ENCODE assay signal across 9 cellular contexts in the genomic region with DNA sequence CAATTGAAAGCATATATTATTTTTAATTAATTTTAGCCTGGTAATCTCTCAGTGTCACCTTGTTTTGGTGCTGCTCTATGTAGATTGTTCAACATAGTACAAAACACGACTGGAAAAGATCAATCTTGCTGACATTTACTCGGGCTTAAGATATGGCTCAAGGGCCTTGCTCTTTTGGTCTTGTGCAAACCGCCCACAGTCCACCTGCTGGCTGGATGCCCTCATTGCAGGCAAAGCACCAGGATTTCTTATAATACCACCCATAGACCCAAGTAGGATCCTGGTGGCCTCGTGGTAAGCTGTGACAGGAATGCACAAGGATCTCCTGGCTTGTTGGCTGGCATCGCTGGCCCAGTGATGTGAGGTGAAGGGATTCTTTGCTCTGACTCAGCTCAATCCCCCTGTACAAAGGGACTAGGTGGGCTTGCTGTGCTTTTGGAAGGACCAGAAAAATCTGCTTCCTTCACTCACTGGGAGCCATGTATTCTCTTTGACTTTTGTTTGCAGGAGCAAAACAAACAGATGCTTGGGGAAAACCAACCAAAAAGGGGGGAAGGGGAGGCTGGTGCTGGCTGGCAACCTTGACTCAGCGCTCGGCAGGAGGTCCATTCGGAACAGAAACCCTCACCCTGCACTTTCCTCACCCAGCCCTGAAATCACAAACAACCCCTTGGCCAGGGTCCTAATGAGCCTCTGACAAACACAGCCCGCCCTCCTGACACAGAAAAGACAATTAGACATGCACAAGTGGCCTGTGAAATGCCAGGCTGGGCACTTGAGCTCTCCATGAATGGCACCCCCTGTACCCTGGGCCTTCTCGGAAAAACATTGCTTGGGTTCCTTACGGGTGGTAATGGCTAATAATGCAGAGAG. TPM values are rescaled to one million over a fixed set of nuclear protein-coding genes. Genes with fewer than 3 reads are reported as not detected.
DNase-seq lines count a peak whose midpoint lies in the region; ATAC-seq and TF ChIP-seq lines count a peak whose summit lies in the region.
"Had no signal": no experiment of that assay in that cellular context is flagged by ENCODE, and none has a peak within 500 bp of the region (broad histone marks: within the 10 kb centered on the region; RNA-seq: fewer than 3 reads in every experiment).

No MANE protein-coding gene starts in this region.

- TF ChIP-seq RAD21 in IMR-90 (IDR thresholded peaks at IDR 0.05; ENCODE audit: low read length) = peak; percentile 56

- no peaks in the 10 kb centered on the region for H3K9me3 Mint-ChIP-seq in CD8-positive, alpha-beta T cell
- H3K9me3 Mint-ChIP-seq in type B pancreatic cell = peaks cover 5% of the 10 kb centered on the region

- peak overlapping the region; percentile 24 for H2AK9ac ChIP-seq in IMR-90 (replicated peaks; ENCODE audit: low read depth, low read length, poor library complexity)

- POLR2A ChIA-PET in CD8-positive, alpha-beta T cell (lab: Charles Lee) = interaction anchor here (0.7 to 0.8 kb wide), 2 partner anchors 47 to 85 kb away, joined by 3 read pairs; no protein-coding TSS in a partner anchor
- POLR2A ChIA-PET in IMR-90 (lab: Charles Lee; ENCODE audit: unreplicated experiment) = no interaction called here

- no peaks in the 10 kb centered on the region for H3K79me1 ChIP-seq in IMR-90 (ENCODE audit: low read depth in 1 of 2, low read length in 2 of 2)

- peak overlapping the region; percentile 33; the same call in 1 of the 2 replicates for H3K4ac ChIP-seq in IMR-90 (ENCODE audit: low read depth, low read length)

- H3K27me3 ChIP-seq in CD8-positive, alpha-beta T cell (ENCODE audit: insufficient read depth, low read length) = no peaks in the 10 kb centered on the region
- no peaks in the 10 kb centered on the region for H3K27me3 ChIP-seq in IMR-90 (ENCODE audit: control insufficient read depth, insufficient read depth, low read length)
- no peaks in the 10 kb centered on the region for H3K27me3 ChIP-seq in OCI-LY3 (ENCODE audit: low read depth, low read length)
- H3K27me3 ChIP-seq: uterus had no signal

- no peak overlapping the region for H3K4me3 ChIP-seq in CD8-positive, alpha-beta T cell (ENCODE audit: low read depth, low read length)
- no peak overlapping the region for H3K4me3 ChIP-seq in IMR-90 (ENCODE audit: insufficient read depth, low read depth, low read length)
- H3K4me3 ChIP-seq in OCI-LY3 (ENCODE audit: low read length) = no peak overlapping the region
- H3K4me3 ChIP-seq: uterus had no signal

- H3K27me3 Mint-ChIP-seq in CD8-positive, alpha-beta T cell (ENCODE audit: low read depth) = no peaks in the 10 kb centered on the region
- peaks cover 1% of the 10 kb centered on the region for H3K27me3 Mint-ChIP-seq in type B pancreatic cell

- H3K56ac ChIP-seq in IMR-90 (ENCODE audit: extremely low read depth, insufficient read depth, low read length) = no peak overlapping the region

- no peaks in the 10 kb centered on the region for H3K36me3 Mint-ChIP-seq in CD8-positive, alpha-beta T cell
- no peaks in the 10 kb centered on the region for H3K36me3 Mint-ChIP-seq in type B pancreatic cell

- no peak overlapping the region for H3K27ac Mint-ChIP-seq in CD8-positive, alpha-beta T cell
- H3K27ac Mint-ChIP-seq in type B pancreatic cell = no peak overlapping the region

- peaks cover 8% of the 10 kb centered on the region for H3K4me1 Mint-ChIP-seq in CD8-positive, alpha-beta T cell (ENCODE audit: low read depth)
- H3K4me1 Mint-ChIP-seq in type B pancreatic cell (ENCODE audit: unreplicated experiment) = peaks cover 4% of the 10 kb centered on the region

- H3K36me3 ChIP-seq in CD8-positive, alpha-beta T cell (ENCODE audit: insufficient read depth, low read length) = no peaks in the 10 kb centered on the region
- H3K36me3 ChIP-seq in IMR-90 (ENCODE audit: control insufficient read depth, insufficient read depth, low read length) = no peaks in the 10 kb centered on the region
- H3K36me3 ChIP-seq in OCI-LY3 (replicated peaks; ENCODE audit: low read depth, low read length) = no peaks in the 10 kb centered on the region
- H3K36me3 ChIP-seq: uterus had no signal

- H2BK120ac ChIP-seq in IMR-90 (ENCODE audit: low read depth, low read length) = 0 out of 2 replicates have a peak overlapping the region, but pooled peaks have one; percentile 66

- no peak overlapping the region for H4K91ac ChIP-seq in IMR-90 (ENCODE audit: insufficient read depth, low read depth, low read length)

- no peak overlapping the region for H3K23ac ChIP-seq in IMR-90 (ENCODE audit: low read depth, low read length)

- H3K79me2 ChIP-seq in OCI-LY3 (ENCODE audit: low read length) = no peaks in the 10 kb centered on the region

- CTCF ChIA-PET in CD8-positive, alpha-beta T cell (lab: Charles Lee) = interaction anchor here (0.6 to 2.1 kb wide), 17 partner anchors 9 to 201 kb away, joined by 3 to 43 read pairs (median 4); no protein-coding TSS in a partner anchor
- CTCF ChIA-PET in IMR-90 (lab: Yijun Ruan, JAX) = no interaction called here

- H4K20me1 ChIP-seq in IMR-90 (ENCODE audit: insufficient read depth, low read length) = peaks cover 3% of the 10 kb centered on the region; the same call in 1 of the 2 replicates
- no peaks in the 10 kb centered on the region for H4K20me1 ChIP-seq in OCI-LY3 (ENCODE audit: insufficient read depth, low read length)

- H2AK5ac ChIP-seq in IMR-90 (ENCODE audit: low read depth, low read length) = peak overlapping the region; percentile 81; the same call in 1 of the 2 replicates

- in situ Hi-C loops in IMR-90 (cut with MboI; ENCODE audit: low sequenced_read_pairs) = no loop called here

- H3K4me1 ChIP-seq in CD8-positive, alpha-beta T cell (ENCODE audit: insufficient read depth, low read length) = peaks cover 5% of the 10 kb centered on the region
- H3K4me1 ChIP-seq in IMR-90 (ENCODE audit: control insufficient read depth, insufficient read depth, low read length) (peaks cover 7% of the 10 kb centered on the region), OCI-LY3 (ENCODE audit: low read length) (peaks cover 5% of the 10 kb centered on the region; the same call in 1 of the 2 replicates)
- H3K4me1 ChIP-seq: uterus had no signal

- peak; percentile 87 for TF ChIP-seq CTCF in CD8-positive, alpha-beta T cell (IDR thresholded peaks at IDR 0.05)
- TF ChIP-seq CTCF in IMR-90 (conservative IDR thresholded peaks at IDR 0.05; ENCODE audit: low read depth, low read length) = peak; percentile 50
- TF ChIP-seq CTCF in OCI-LY3 (IDR thresholded peaks at IDR 0.05; ENCODE audit: low read depth, low read length) = peak; percentile 55
- TF ChIP-seq CTCF in type B pancreatic cell (conservative IDR thresholded peaks at IDR 0.05) = peak; percentile 72

- DNase-seq in CD8-positive, alpha-beta T cell = peak; percentile 59 to 89 (median 70)
- DNase-seq in IMR-90 (peak; percentile 42), activated T-cell treated with anti-CD3 and anti-CD28 coated beads for 1 hour (ENCODE audit: low read depth) (peak; percentile 72), fibroblast of gingiva (ENCODE audit: low read depth) (peak; percentile 15), nucleus accumbens (lab: John Stamatoyannopoulos, UW) (peak in 51 of 56 donors; percentile 11 to 79 (median 47)), type B pancreatic cell (ENCODE audit: extremely low spot score, unreplicated experiment) (no peak), cerebellar nuclear complex (lab: John Stamatoyannopoulos, UW) (no peak)

- peaks cover 13% of the 10 kb centered on the region for H3K9me1 ChIP-seq in IMR-90 (ENCODE audit: insufficient read depth, low read length)

- no peak overlapping the region; a peak in 1 of 4 replicates for H4K8ac ChIP-seq in IMR-90 (ENCODE audit: low read depth in 2 of 2, low read length in 2 of 2)

- peak overlapping the region; percentile 38 for H2BK20ac ChIP-seq in IMR-90 (ENCODE audit: low read depth, low read length)

- BruUV-seq in IMR-90 (replicated peaks; lab: Mats Ljungman, UMichigan) = no TSS peak

- dilution Hi-C loops in IMR-90 (cut with HindIII; ENCODE audit: low sequenced_read_pairs, unreplicated experiment) = no loop called here

- H2BK15ac ChIP-seq in IMR-90 (ENCODE audit: low read depth, low read length) = 0 out of 3 replicates have a peak overlapping the region, but pooled peaks have one; percentile 7

- H3K4me2 ChIP-seq in IMR-90 (ENCODE audit: low read depth, low read length) = no peak overlapping the region
- H3K4me2 ChIP-seq in OCI-LY3 (ENCODE audit: low read length) = no peak overlapping the region

- no peak overlapping the region for H4K5ac ChIP-seq in IMR-90 (ENCODE audit: low read depth, low read length)

- intact Hi-C loops in CD8-positive, alpha-beta T cell (cut with DNase I, micrococcal nuclease) = loop anchor here (1.0 to 2.0 kb wide), 4 partner anchors 83 to 202 kb away; no protein-coding TSS in a partner anchor
- intact Hi-C loops in IMR-90 (cut with micrococcal nuclease) = no loop called here

- H3K9ac ChIP-seq in IMR-90 (ENCODE audit: low read depth, low read length) (no peak overlapping the region), OCI-LY3 (ENCODE audit: low read length) (no peak overlapping the region)

- TF ChIP-seq POLR2A in IMR-90 (IDR thresholded peaks at IDR 0.05; ENCODE audit: low read depth, low read length) = no peak

- H3K27ac ChIP-seq in CD8-positive, alpha-beta T cell (ENCODE audit: low read depth, low read length) = no peak overlapping the region
- no peak overlapping the region for H3K27ac ChIP-seq in IMR-90 (ENCODE audit: insufficient read depth, low read length)
- no peak overlapping the region for H3K27ac ChIP-seq in OCI-LY3 (ENCODE audit: low read length)
- H3K27ac ChIP-seq: uterus had no signal

- peak overlapping the region; percentile 75 for H2AFZ ChIP-seq in IMR-90 (replicated peaks; ENCODE audit: low read length, poor library complexity)
- peak overlapping the region; percentile 15; the same call in 1 of the 2 replicates for H2AFZ ChIP-seq in OCI-LY3 (ENCODE audit: low read depth, low read length)

- H3K18ac ChIP-seq in IMR-90 (ENCODE audit: low read depth, low read length) = no peak overlapping the region

- no peak overlapping the region for H3K14ac ChIP-seq in IMR-90 (replicated peaks; ENCODE audit: low read depth, low read length)

- no peak overlapping the region for H2BK5ac ChIP-seq in IMR-90 (ENCODE audit: low read depth, low read length, poor library complexity, severe bottlenecking)

- 20% methylated on average over 1 of the region's 11 CpGs; no CpG with 5 or more reads in 1 of the 2 experiments for WGBS in IMR-90 (ENCODE audit: extremely low coverage in 2 of 2, insufficient read length in 1 of 2), 2 experiments

- H3K9me3 ChIP-seq in CD8-positive, alpha-beta T cell (ENCODE audit: low read length) = no peaks in the 10 kb centered on the region
- H3K9me3 ChIP-seq in IMR-90 (ENCODE audit: control insufficient read depth, insufficient read depth, low read length) (no peaks in the 10 kb centered on the region), OCI-LY3 (ENCODE audit: insufficient read depth, low read length) (no peaks in the 10 kb centered on the region)
- H3K9me3 ChIP-seq: uterus had no signal

- ATAC-seq in CD8-positive, alpha-beta T cell = peak; percentile 87
- no peak for ATAC-seq in IMR-90 (ENCODE audit: low read depth)

- no peak overlapping the region for H3K4me3 Mint-ChIP-seq in CD8-positive, alpha-beta T cell
- no peak overlapping the region for H3K4me3 Mint-ChIP-seq in type B pancreatic cell

RNA-seq across cellular contexts. Expression of gene MED9, which starts 36.6 kb away (rescaled TPM):
- 10 to 100 TPM; 35.4 to 35.9 TPM for total RNA-seq in CD8-positive, alpha-beta T cell
- 6.1 and 8.9 TPM in 2 replicates for total RNA-seq in IMR-90 (2012; rRNA removed)
- 9.1 and 10.1 TPM in 2 replicates for polyA plus RNA-seq in IMR-90 (2012; rRNA removed)
- polyA plus RNA-seq in IMR-90 (2012; cell fraction: cytosol; rRNA removed) = 3.3 and 9.5 TPM in 2 replicates
- 12.6 and 13.5 TPM in 2 replicates for polyA plus RNA-seq in IMR-90 (2012; cell fraction: nucleus; rRNA removed; ENCODE audit: low replicate concordance)
- 19.1 and 19.3 TPM in 2 replicates for total RNA-seq in type B pancreatic cell (ENCODE audit: low replicate concordance)

RNA-seq across cellular contexts. Expression of gene RASD1, which starts 56.0 kb away (rescaled TPM):
- 1 to 10 TPM; 2.8 to 2.9 TPM for total RNA-seq in CD8-positive, alpha-beta T cell
- total RNA-seq in IMR-90 (2012; rRNA removed) (0.54 and 1.1 TPM in 2 replicates), type B pancreatic cell (ENCODE audit: low replicate concordance) (6.4 and 9.2 TPM in 2 replicates)
- polyA plus RNA-seq in IMR-90 (2012; rRNA removed) = 1.4 and 1.8 TPM in 2 replicates
- 1.2 and 5.9 TPM in 2 replicates for polyA plus RNA-seq in IMR-90 (2012; cell fraction: cytosol; rRNA removed)
- polyA plus RNA-seq in IMR-90 (2012; cell fraction: nucleus; rRNA removed; ENCODE audit: low replicate concordance) = 8.4 and 9.1 TPM in 2 replicates

Comparison
In these comparisons a context has a peak if more than half of its experiments do, and no peak if none do; other contexts are left out.
1. DNase-seq: peak in CD8-positive, alpha-beta T cell (7 of 7), IMR-90 (single experiment), activated T-cell treated with anti-CD3 and anti-CD28 coated beads for 1 hour (single experiment), fibroblast of gingiva (single experiment) and nucleus accumbens (51 of 56); none in type B pancreatic cell (single experiment) and cerebellar nuclear complex (0 of 2).
2. Peak in every context shown above with its lines, with median percentiles within 50 percentile points of each other: CTCF ChIP-seq.